ENCODE assay signal across 9 cellular contexts in genomic region chr17:81040791-81041337, GRCh38. TPM values are rescaled to one million over a fixed set of nuclear protein-coding genes. Genes with fewer than 3 reads are reported as not detected.
DNase-seq lines count a peak whose midpoint lies in the region; ATAC-seq and TF ChIP-seq lines count a peak whose summit lies in the region.
"Had no signal": no experiment of that assay in that cellular context is flagged by ENCODE, and none has a peak within 500 bp of the region (broad histone marks: within the 10 kb centered on the region; RNA-seq: fewer than 3 reads in every experiment).

No MANE protein-coding gene starts in this region.

- WGBS in body of pancreas, 2 donors: 31% methylated on average over 6 of the region's 6 CpGs; no CpG with 5 or more reads in 1 of the 2 donors

- intact Hi-C loops in body of pancreas (cut with DNase I): no loop called here

- H3K4me1 ChIP-seq in body of pancreas: peaks cover 66% of the 10 kb centered on the region

- peaks cover 55% of the 10 kb centered on the region for H3K4me1 Mint-ChIP-seq in neural crest cell

- H3K36me3 ChIP-seq in brain microvascular endothelial cell (replicated peaks): no peaks in the 10 kb centered on the region
- no peaks in the 10 kb centered on the region for H3K36me3 ChIP-seq in body of pancreas (replicated peaks in 1 of 2; ENCODE audit: insufficient read depth in 1 of 2, low read depth in 2 of 2)
- H3K36me3 ChIP-seq: thoracic aorta had no signal

- ATAC-seq in GM19023 (IDR thresholded peaks at IDR 0.05; ENCODE audit: unreplicated experiment) (no peak), body of pancreas (no peak), GM19328 (IDR thresholded peaks at IDR 0.05; ENCODE audit: unreplicated experiment) (no peak)

- DNase-seq in ELF-1 (ENCODE audit: low read depth, low spot score) (peak; percentile 59), brain microvascular endothelial cell (no peak), neural crest cell (ENCODE audit: low read depth, low spot score) (no peak), body of pancreas (no peak), kidney glomerular epithelial cell (lab: John Stamatoyannopoulos, UW) (no peak)

- H3K4me3 ChIP-seq in brain microvascular endothelial cell (ENCODE audit: low read depth, low read length): no peak overlapping the region
- H3K4me3 ChIP-seq in body of pancreas: no peak overlapping the region
- H3K4me3 ChIP-seq: thoracic aorta had no signal

- no peaks in the 10 kb centered on the region for H3K27me3 ChIP-seq in brain microvascular endothelial cell (replicated peaks)
- no peaks in the 10 kb centered on the region for H3K27me3 ChIP-seq in body of pancreas

- H3K27me3 Mint-ChIP-seq in neural crest cell (ENCODE audit: low read depth): no peaks in the 10 kb centered on the region

- H3K9me3 Mint-ChIP-seq in neural crest cell: no peaks in the 10 kb centered on the region

- peak overlapping the region; percentile 71 for H3K4me3 Mint-ChIP-seq in neural crest cell

- TF ChIP-seq CTCF in LNCAP (IDR thresholded peaks at IDR 0.05): peak; percentile 31; the same call in 1 of the 2 replicates
- peak; percentile 71 for TF ChIP-seq CTCF in brain microvascular endothelial cell (IDR thresholded peaks at IDR 0.05; ENCODE audit: low read depth, low read length, missing control alignments)
- TF ChIP-seq CTCF in neural crest cell (conservative IDR thresholded peaks at IDR 0.05): peak; percentile 53
- TF ChIP-seq CTCF in body of pancreas (IDR thresholded peaks at IDR 0.05): peak in 2 of 7 experiments; percentile 16 to 23

- TF ChIP-seq POLR2A in body of pancreas (IDR thresholded peaks at IDR 0.05): no peak

- no peak overlapping the region for H3K27ac Mint-ChIP-seq in neural crest cell (ENCODE audit: unreplicated experiment)

- no peaks in the 10 kb centered on the region for H3K9me3 ChIP-seq in body of pancreas
- H3K9me3 ChIP-seq: thoracic aorta had no signal

- in situ Hi-C loops in brain microvascular endothelial cell (cut with HindIII; ENCODE audit: low pct_ligation_motif_present, low sequenced_read_pairs): no loop called here

- H3K27ac ChIP-seq in brain microvascular endothelial cell: peak overlapping the region; percentile 3
- H3K27ac ChIP-seq in body of pancreas: no peak overlapping the region
- H3K27ac ChIP-seq: thoracic aorta had no signal

- no peaks in the 10 kb centered on the region for H3K36me3 Mint-ChIP-seq in neural crest cell (ENCODE audit: low read depth)

RNA-seq across cellular contexts. Expression of gene BAIAP2, which starts 5.9 kb away (rescaled TPM):
- total RNA-seq in neural crest cell (47.5 and 53.6 TPM in 2 replicates), body of pancreas (10 to 100 TPM in 1 of 2 donors, 1 to 10 TPM in 1; 8.0 to 11.5 TPM)

RNA-seq across cellular contexts. Expression of gene CHMP6, which starts 49.2 kb away (rescaled TPM):
- total RNA-seq in neural crest cell (32.7 and 33.2 TPM in 2 replicates), body of pancreas (10 to 100 TPM; 10.4 to 32.3 TPM)
